In the genomic region with DNA sequence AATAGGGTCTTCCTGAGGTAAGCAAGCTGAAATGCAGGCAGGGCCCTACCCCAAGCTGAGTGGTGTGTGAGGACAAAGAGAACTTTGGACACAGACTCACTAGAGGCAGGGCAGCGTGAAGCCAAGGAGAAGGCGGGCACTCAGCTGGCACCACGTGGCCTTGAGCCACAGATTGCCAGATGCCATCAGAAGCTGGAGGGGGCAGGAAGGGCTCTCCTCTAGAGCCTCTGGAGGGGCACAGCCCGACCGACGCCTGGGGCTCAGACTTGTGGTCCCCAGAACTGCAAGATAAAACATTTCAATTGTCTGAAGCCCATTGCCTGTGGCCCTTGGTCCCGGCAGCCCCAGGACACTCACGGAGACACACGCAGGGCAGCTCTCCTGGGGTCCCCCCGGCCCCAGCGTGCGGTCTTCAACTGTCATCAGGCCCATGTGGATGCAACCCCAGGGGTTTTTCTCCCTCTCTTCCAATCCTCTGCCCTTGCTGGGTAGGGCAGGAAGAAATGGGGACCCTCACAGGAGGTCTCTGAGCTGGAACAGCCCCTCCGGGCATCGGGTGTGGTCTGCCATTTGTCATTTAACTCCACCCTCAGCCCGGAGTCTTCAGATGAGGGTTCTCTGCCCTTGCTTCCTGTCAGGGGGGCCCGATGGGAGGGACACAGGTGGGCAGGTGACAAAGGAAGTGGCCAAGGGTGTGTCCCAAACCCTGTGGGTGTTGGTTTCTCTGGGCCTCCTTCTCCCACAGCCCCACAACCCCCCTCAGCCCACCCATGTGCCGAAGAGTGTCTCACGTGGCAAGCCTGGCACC, we compare ENCODE assay signal across 24 cellular contexts. TPM values are rescaled to one million over a fixed set of nuclear protein-coding genes. Genes with fewer than 3 reads are reported as not detected.
DNase-seq lines count a peak whose midpoint lies in the region; ATAC-seq and TF ChIP-seq lines count a peak whose summit lies in the region.
"Had no signal": no experiment of that assay in that cellular context is flagged by ENCODE, and none has a peak within 500 bp of the region (broad histone marks: within the 10 kb centered on the region; RNA-seq: fewer than 3 reads in every experiment).

No MANE protein-coding gene starts in this region.

- no peaks in the 10 kb centered on the region for H3K36me3 ChIP-seq in sigmoid colon
- H3K36me3 ChIP-seq: neural progenitor cell had no signal

- ATAC-seq in left ventricle myocardium superior (no peak), GM19452 (IDR thresholded peaks at IDR 0.05; ENCODE audit: unreplicated experiment) (no peak)
- ATAC-seq: GM23338, PC-3 had no signal

- H3K4me1 ChIP-seq in sigmoid colon, result no peaks in the 10 kb centered on the region
- H3K4me1 ChIP-seq: neural progenitor cell had no signal

- no peak for TF ChIP-seq POLR2A in sigmoid colon (IDR thresholded peaks at IDR 0.05)

- intact Hi-C loops in left ventricle myocardium superior (cut with micrococcal nuclease), result no loop called here
- intact Hi-C loops in sigmoid colon (cut with DNase I), result no loop called here

- 56 to 62% methylated on average over 18 of the region's 18 CpGs for WGBS in sigmoid colon, 2 donors

- no peak overlapping the region for H3K4me3 ChIP-seq in sigmoid colon
- H3K4me3 ChIP-seq: GM23338, neural progenitor cell had no signal

- no peak for TF ChIP-seq EP300 in sigmoid colon (IDR thresholded peaks at IDR 0.05)

- H3K9me3 ChIP-seq in sigmoid colon, result peaks cover 0 to 6% (median 3%) of the 10 kb centered on the region in 4 donors

- TF ChIP-seq CTCF in sigmoid colon (IDR thresholded peaks at IDR 0.05), result no peak

- peak; percentile 36 for DNase-seq in activated effector memory CD4-positive, alpha-beta T cell treated with anti-CD3 and anti-CD28 coated beads, Interleukin-2, amount 50 U/mL, for 16 hours
- DNase-seq in activated effector memory CD4-positive, alpha-beta T cell treated with Interleukin-2 at 50 U/mL for 16 hours, result no peak
- peak; percentile 58 for DNase-seq in NCI-H69 (lab: John Stamatoyannopoulos, UW)
- DNase-seq in left ventricle myocardium superior, result peak; percentile 5
- DNase-seq in sigmoid colon, result peak; percentile 49
- no peak for DNase-seq in GDM1 (lab: John Stamatoyannopoulos, UW)
- no peak for DNase-seq in globus pallidus (ENCODE audit: low spot score)
- DNase-seq: activated CD4-positive, alpha-beta T cell treated with anti-CD3 and anti-CD28 coated beads, Interleukin-2, amount 50 U/mL, for 1 hour; foreskin fibroblast; NCI-H1092; NCI-H1930; NCI-H2227 treated with DMSO at 0.1 percent for 48 hours; PC-3; SIG-M5 had no signal

- H3K27me3 ChIP-seq in sigmoid colon, result peaks cover 0 to 94% (median 50%) of the 10 kb centered on the region in 3 donors

- no peak overlapping the region for H3K27ac ChIP-seq in sigmoid colon
- H3K27ac ChIP-seq: epithelial cell of prostate, HL-60, neural progenitor cell had no signal

RNA-seq across cellular contexts. Expression of gene HMX1, which starts 22.2 kb away (rescaled TPM):
- total RNA-seq in left ventricle myocardium superior (not detected), sigmoid colon (1 to 10 TPM in 2 of 4 donors, not detected in 2; 1.1 to 1.7 TPM)
- not detected for polyA plus RNA-seq in sigmoid colon
- total RNA-seq: mucosa of gallbladder; PC-3; pulmonary artery endothelial cell; T-helper 1 cell treated with Interleukin-12 subunit alpha and Interleukin-12 subunit beta and Interleukin-4 antibody, amounts not matched to agents 30 ng/mL and 1 ng/mL, for 36 hours; ureter had no signal
- polyA plus RNA-seq: BJ, GM23338 had no signal

Comparison
In these comparisons a context has a peak if more than half of its experiments do, and no peak if none do; other contexts are left out.
1. DNase-seq: peak in activated effector memory CD4-positive, alpha-beta T cell treated with anti-CD3 and anti-CD28 coated beads, Interleukin-2, amount 50 U/mL, for 16 hours (single experiment), NCI-H69 (single experiment), left ventricle myocardium superior (single experiment) and sigmoid colon (single experiment); none in activated effector memory CD4-positive, alpha-beta T cell treated with Interleukin-2 at 50 U/mL for 16 hours (single experiment), GDM1 (single experiment) and globus pallidus (single experiment).